15 cellular contexts compared by ENCODE assay signal in the genomic region with DNA sequence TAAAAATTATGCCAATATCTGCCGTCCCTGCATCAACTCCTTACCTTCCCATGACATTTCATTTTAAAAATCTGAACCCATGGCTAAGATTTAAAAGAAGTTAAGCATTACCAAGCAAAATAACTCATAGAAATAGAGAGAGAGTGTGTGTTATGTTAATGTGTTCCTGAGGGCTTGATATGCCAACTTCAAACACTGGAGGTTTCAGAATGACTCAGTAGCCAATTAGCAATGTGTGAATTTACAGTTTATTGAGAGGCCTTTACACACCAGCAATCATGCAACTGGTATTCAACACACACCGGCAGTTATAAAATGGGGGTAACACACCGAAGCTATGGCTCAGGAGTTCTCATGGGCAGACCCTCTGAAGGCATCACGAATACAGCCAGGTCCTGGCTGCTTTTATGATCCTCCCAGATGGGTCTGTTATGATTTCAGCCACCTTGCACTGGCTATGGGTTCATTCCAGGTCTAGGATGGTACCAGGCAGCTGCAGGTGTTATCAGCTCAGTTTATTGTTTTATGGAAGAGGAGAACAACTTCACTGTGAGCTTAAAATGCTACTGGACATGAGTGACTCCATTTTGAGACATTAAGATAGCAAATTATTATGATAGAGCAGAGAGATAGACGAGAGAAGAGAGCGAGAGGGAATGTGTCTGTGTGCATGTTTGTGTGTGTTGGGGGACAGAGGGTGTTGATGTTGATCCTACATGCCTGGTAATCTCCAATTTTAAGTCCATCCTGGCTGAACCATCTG.
DNase-seq lines count a peak whose midpoint lies in the region; ATAC-seq and TF ChIP-seq lines count a peak whose summit lies in the region.
"Had no signal": no experiment of that assay in that cellular context is flagged by ENCODE, and none has a peak within 500 bp of the region (broad histone marks: within the 10 kb centered on the region; RNA-seq: fewer than 3 reads in every experiment).

No MANE protein-coding gene starts in this region.

- H3K4ac ChIP-seq in mesendoderm (ENCODE audit: low read depth, low read length) = no peak overlapping the region

- H2BK5ac ChIP-seq in mesendoderm (ENCODE audit: low read length) = no peak overlapping the region

- H3K79me1 ChIP-seq in mesendoderm (ENCODE audit: low read length) = no peaks in the 10 kb centered on the region

- H3K4me2 ChIP-seq in OCI-LY3 (ENCODE audit: low read length) = peak overlapping the region; percentile 18
- no peak overlapping the region for H3K4me2 ChIP-seq in mesendoderm (ENCODE audit: low read length)
- H3K4me2 ChIP-seq: A549 had no signal

- H4K8ac ChIP-seq in mesendoderm (ENCODE audit: low read depth, low read length) = no peak overlapping the region

- H3K27me3 ChIP-seq in OCI-LY3 (ENCODE audit: low read depth, low read length) (no peaks in the 10 kb centered on the region), mesendoderm (ENCODE audit: insufficient read depth, low read length, poor library complexity) (no peaks in the 10 kb centered on the region)

- WGBS in mesendoderm (ENCODE audit: extremely low coverage, insufficient coverage, low lambda C conversion rate) = no CpG with 5 or more reads among the region's 6 CpGs

- H3K27ac ChIP-seq in OCI-LY3 (ENCODE audit: low read length) = no peak overlapping the region
- no peak overlapping the region for H3K27ac ChIP-seq in mesendoderm (ENCODE audit: low read depth, low read length)
- H3K27ac ChIP-seq: 22Rv1, A549, C4-2B, HL-60 had no signal

- H3K4me1 ChIP-seq in OCI-LY3 (ENCODE audit: low read length) (peaks cover 8% of the 10 kb centered on the region), mesendoderm (ENCODE audit: control insufficient read depth, low read depth, low read length) (peaks cover 2% of the 10 kb centered on the region)
- H3K4me1 ChIP-seq: A549, Caco-2, HAP-1 had no signal

- H3K18ac ChIP-seq in mesendoderm (ENCODE audit: low read length) = no peak overlapping the region

- no peak overlapping the region for H2AK5ac ChIP-seq in mesendoderm (ENCODE audit: low read length)

- H3K9me3 ChIP-seq in OCI-LY3 (ENCODE audit: insufficient read depth, low read length) = no peaks in the 10 kb centered on the region
- H3K9me3 ChIP-seq: A549, Caco-2, HAP-1 had no signal

- H2AFZ ChIP-seq in OCI-LY3 (ENCODE audit: low read depth, low read length) = no peak overlapping the region

- TF ChIP-seq CTCF in GM12865 (IDR thresholded peaks at IDR 0.05; ENCODE audit: insufficient read depth, low read depth, low read length, missing control alignments) = no peak
- no peak for TF ChIP-seq CTCF in OCI-LY3 (IDR thresholded peaks at IDR 0.05; ENCODE audit: low read depth, low read length)

- no peak overlapping the region for H3K9ac ChIP-seq in OCI-LY3 (ENCODE audit: low read length)
- H3K9ac ChIP-seq in mesendoderm (ENCODE audit: low read length) = no peak overlapping the region

- H3K36me3 ChIP-seq in OCI-LY3 (replicated peaks; ENCODE audit: low read depth, low read length) (no peaks in the 10 kb centered on the region), mesendoderm (ENCODE audit: control insufficient read depth, insufficient read depth, low read length) (no peaks in the 10 kb centered on the region)
- H3K36me3 ChIP-seq: HAP-1 had no signal

- peak; percentile 3 for DNase-seq in GM12865 (ENCODE audit: low read depth)
- peak; percentile 24 for DNase-seq in mesendoderm
- DNase-seq in NCI-H526 treated with DMSO at 0.1 percent for 48 hours (lab: John Stamatoyannopoulos, UW) = no peak
- no peak for DNase-seq in NCI-H2029 treated with DMSO at 0.1 percent for 48 hours (lab: John Stamatoyannopoulos, UW)
- DNase-seq: AML-193; Caco-2; CD4-positive, alpha-beta T cell had no signal

- no peak overlapping the region for H3K23ac ChIP-seq in mesendoderm (ENCODE audit: low read length)

- H4K5ac ChIP-seq in mesendoderm (ENCODE audit: low read length) = no peak overlapping the region

- no peaks in the 10 kb centered on the region for H3K79me2 ChIP-seq in OCI-LY3 (ENCODE audit: low read length)
- no peaks in the 10 kb centered on the region for H3K79me2 ChIP-seq in mesendoderm (ENCODE audit: control insufficient read depth, insufficient read depth, low read length)

- no peak overlapping the region for H2BK15ac ChIP-seq in mesendoderm (replicated peaks; ENCODE audit: low read depth)

- H3K56ac ChIP-seq in mesendoderm (ENCODE audit: low read length) = no peak overlapping the region

- peak; percentile 53 for ATAC-seq in GM21786 (IDR thresholded peaks at IDR 0.05; ENCODE audit: unreplicated experiment)
- ATAC-seq in GM19395 (IDR thresholded peaks at IDR 0.05; ENCODE audit: unreplicated experiment) = no peak
- ATAC-seq: A549 had no signal

- no peak overlapping the region for H2BK120ac ChIP-seq in mesendoderm (ENCODE audit: low read depth, low read length)

- no peaks in the 10 kb centered on the region for H4K20me1 ChIP-seq in OCI-LY3 (ENCODE audit: insufficient read depth, low read length)

- H3K4me3 ChIP-seq in GM12865 (ENCODE audit: low read depth, low read length) (no peak overlapping the region), OCI-LY3 (ENCODE audit: low read length) (no peak overlapping the region), mesendoderm (ENCODE audit: low read length) (no peak overlapping the region)
- H3K4me3 ChIP-seq: A549, HAP-1 had no signal

Comparison
In these comparisons a context has a peak if more than half of its experiments do, and no peak if none do; other contexts are left out.
1. DNase-seq: peak in GM12865 (single experiment) and mesendoderm (single experiment); none in NCI-H526 treated with DMSO at 0.1 percent for 48 hours (single experiment) and NCI-H2029 treated with DMSO at 0.1 percent for 48 hours (single experiment).